8 cellular contexts compared by ENCODE assay signal in the genomic region with DNA sequence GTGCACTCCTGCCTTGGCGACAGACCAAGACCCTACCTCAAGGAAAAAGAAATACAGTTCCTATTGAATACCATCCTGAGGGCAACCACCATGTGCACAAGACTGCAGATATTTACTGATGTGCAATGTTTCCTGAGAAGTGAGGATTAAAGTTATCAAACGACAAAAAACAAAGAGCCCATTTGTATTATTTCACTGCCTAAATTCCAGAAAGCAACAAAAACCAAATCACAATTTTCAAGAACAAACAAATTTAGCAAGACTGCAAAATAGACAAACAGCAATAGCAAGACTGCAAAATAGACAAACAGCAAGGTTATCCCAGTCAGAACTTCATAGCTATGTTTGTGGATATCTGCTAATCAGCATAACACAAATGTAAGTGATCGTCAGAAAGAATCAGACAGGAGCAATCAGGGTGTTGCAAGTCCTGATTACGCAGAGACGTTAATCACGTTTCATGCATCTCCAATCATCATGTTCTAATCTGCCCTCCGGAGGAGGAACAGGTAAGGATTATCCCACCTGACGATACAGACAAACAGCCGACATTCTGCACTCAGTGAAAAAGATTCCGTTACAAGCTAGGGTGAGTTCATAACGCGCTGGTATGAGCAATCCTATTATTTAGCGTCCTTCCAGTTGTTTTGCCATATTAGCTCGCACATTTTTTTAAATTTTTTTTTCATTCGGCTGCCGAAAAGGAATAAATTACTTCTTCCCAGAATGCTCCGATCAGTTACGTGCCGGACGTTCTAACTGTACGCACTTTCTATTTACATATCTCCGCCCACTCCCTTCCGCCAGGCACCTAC. TPM values are rescaled to one million over a fixed set of nuclear protein-coding genes. Genes with fewer than 3 reads are reported as not detected.
DNase-seq lines count a peak whose midpoint lies in the region; ATAC-seq and TF ChIP-seq lines count a peak whose summit lies in the region.

No MANE protein-coding gene starts in this region.

- TF ChIP-seq CTCF in lower lobe of right lung (IDR thresholded peaks at IDR 0.05): no peak

- intact Hi-C loops in lower lobe of right lung (cut with DNase I): no loop called here

- peak overlapping the region; percentile 95 for H3K4me3 Mint-ChIP-seq in activated CD4-positive, alpha-beta T cell treated with anti-CD3 and anti-CD28 coated beads, Interleukin-2, amount 10 ng/mL, durations not matched to agents 7 days and 5 days

- WGBS in ectodermal cell, 2 experiments: 1 to 2% methylated on average over 23 of the region's 23 CpGs

- H3K4me3 ChIP-seq in ectodermal cell (ENCODE audit: insufficient read depth, low read depth, low read length): peak overlapping the region; percentile 56
- peak overlapping the region; percentile 47 for H3K4me3 ChIP-seq in lower lobe of right lung

- H3K27ac ChIP-seq in ectodermal cell (ENCODE audit: insufficient read depth, low read depth, low read length, poor library complexity, severe bottlenecking): peak overlapping the region; percentile 95
- peak overlapping the region; percentile 96 for H3K27ac ChIP-seq in lower lobe of right lung

- peak; percentile 67 for ATAC-seq in GM19455 (IDR thresholded peaks at IDR 0.05; ENCODE audit: unreplicated experiment)
- peak; percentile 69 for ATAC-seq in HG03565 (IDR thresholded peaks at IDR 0.05; ENCODE audit: unreplicated experiment)
- peak; percentile 90 to 92 for ATAC-seq in lower lobe of right lung

- peak; percentile 94 for DNase-seq in COLO829 (ENCODE audit: low spot score)
- peak; percentile 91 for DNase-seq in NCI-H69 (lab: John Stamatoyannopoulos, UW)
- peak; percentile 88 for DNase-seq in activated CD4-positive, alpha-beta T cell treated with anti-CD3 and anti-CD28 coated beads, Interleukin-2, amount 10 ng/mL, durations not matched to agents 7 days and 5 days
- peak; percentile 82 for DNase-seq in lower lobe of right lung
- peak; percentile 61 to 66 for DNase-seq in stimulated activated CD8-positive, alpha-beta memory T cell treated with anti-CD3 and anti-CD28 coated beads, Interleukin-15, amount 100 ng/mL, for 48 hours (ENCODE audit: low read depth in 2 of 2)

- no peaks in the 10 kb centered on the region for H3K27me3 Mint-ChIP-seq in activated CD4-positive, alpha-beta T cell treated with anti-CD3 and anti-CD28 coated beads, Interleukin-2, amount 10 ng/mL, durations not matched to agents 7 days and 5 days

- POLR2A ChIA-PET in activated CD4-positive, alpha-beta T cell treated with anti-CD3 and anti-CD28 coated beads, Interleukin-2, amount 10 ng/mL, durations not matched to agents 7 days and 5 days (lab: Charles Lee): interaction anchor here (0.5 to 1.8 kb wide), 21 partner anchors 9 to 938 kb away, joined by 3 to 35 read pairs (median 4); partner anchors contain the start of genes BORCS6, CTC1, SLC25A35 and VAMP2

- peak overlapping the region; percentile 100 for H3K27ac Mint-ChIP-seq in activated CD4-positive, alpha-beta T cell treated with anti-CD3 and anti-CD28 coated beads, Interleukin-2, amount 10 ng/mL, durations not matched to agents 7 days and 5 days

- peaks cover 58% of the 10 kb centered on the region for H3K4me1 Mint-ChIP-seq in activated CD4-positive, alpha-beta T cell treated with anti-CD3 and anti-CD28 coated beads, Interleukin-2, amount 10 ng/mL, durations not matched to agents 7 days and 5 days

- H3K9me3 ChIP-seq in ectodermal cell (ENCODE audit: control insufficient read depth, low read length) (no peaks in the 10 kb centered on the region), lower lobe of right lung (no peaks in the 10 kb centered on the region)

- CTCF ChIA-PET in activated CD4-positive, alpha-beta T cell treated with anti-CD3 and anti-CD28 coated beads, Interleukin-2, amount 10 ng/mL, durations not matched to agents 7 days and 5 days (lab: Charles Lee): interaction anchor here (1.0 to 1.6 kb wide), 10 partner anchors 13 to 204 kb away, joined by 3 to 8 read pairs (median 4); partner anchors contain the start of genes HES7 and KRABD2

- H3K27me3 ChIP-seq in ectodermal cell (ENCODE audit: control insufficient read depth, insufficient read depth, low read length, poor library complexity, severe bottlenecking) (no peaks in the 10 kb centered on the region), lower lobe of right lung (ENCODE audit: low read depth) (no peaks in the 10 kb centered on the region)

- H3K4me1 ChIP-seq in ectodermal cell (ENCODE audit: control insufficient read depth, insufficient read depth, low read length) (peaks cover 23% of the 10 kb centered on the region), lower lobe of right lung (peaks cover 37% of the 10 kb centered on the region)

- peaks cover 3% of the 10 kb centered on the region for H3K36me3 Mint-ChIP-seq in activated CD4-positive, alpha-beta T cell treated with anti-CD3 and anti-CD28 coated beads, Interleukin-2, amount 10 ng/mL, durations not matched to agents 7 days and 5 days (ENCODE audit: low read depth)

- H3K9me3 Mint-ChIP-seq in activated CD4-positive, alpha-beta T cell treated with anti-CD3 and anti-CD28 coated beads, Interleukin-2, amount 10 ng/mL, durations not matched to agents 7 days and 5 days: no peaks in the 10 kb centered on the region

- no peaks in the 10 kb centered on the region for H3K36me3 ChIP-seq in ectodermal cell (ENCODE audit: control insufficient read depth, insufficient read depth, low read length)
- no peaks in the 10 kb centered on the region for H3K36me3 ChIP-seq in lower lobe of right lung

RNA-seq across cellular contexts. Expression of gene TMEM107, which starts 2.9 kb away (rescaled TPM):
- 10 to 100 TPM; 34.8 to 37.2 TPM for total RNA-seq in activated CD4-positive, alpha-beta T cell treated with anti-CD3 and anti-CD28 coated beads, Interleukin-2, amount 10 ng/mL, durations not matched to agents 7 days and 5 days
- 18.8 TPM for polyA plus RNA-seq in ectodermal cell (2013, experiment 1 of 4)
- 18.2 TPM for polyA plus RNA-seq in ectodermal cell (2013, experiment 2 of 4)
- polyA plus RNA-seq in ectodermal cell (2013, experiment 3 of 4): 31.3 TPM
- 28.9 TPM for polyA plus RNA-seq in ectodermal cell (2013, experiment 4 of 4)
- total RNA-seq in lower lobe of right lung: 12.9 TPM

RNA-seq across cellular contexts. Expression of gene VAMP2, which starts 10.5 kb away (rescaled TPM):
- 10 to 100 TPM; 71.1 to 79.1 TPM for total RNA-seq in activated CD4-positive, alpha-beta T cell treated with anti-CD3 and anti-CD28 coated beads, Interleukin-2, amount 10 ng/mL, durations not matched to agents 7 days and 5 days
- polyA plus RNA-seq in ectodermal cell (2013, experiment 1 of 4): 50.3 TPM
- 44.8 TPM for polyA plus RNA-seq in ectodermal cell (2013, experiment 2 of 4)
- polyA plus RNA-seq in ectodermal cell (2013, experiment 3 of 4): 38.2 TPM
- polyA plus RNA-seq in ectodermal cell (2013, experiment 4 of 4): 47.1 TPM
- 77.0 TPM for total RNA-seq in lower lobe of right lung

RNA-seq across cellular contexts. Expression of gene BORCS6, which starts 16.7 kb away (rescaled TPM):
- total RNA-seq in activated CD4-positive, alpha-beta T cell treated with anti-CD3 and anti-CD28 coated beads, Interleukin-2, amount 10 ng/mL, durations not matched to agents 7 days and 5 days: 10 to 100 TPM; 12.2 to 12.9 TPM
- 3.2 TPM for polyA plus RNA-seq in ectodermal cell (2013, experiment 1 of 4)
- polyA plus RNA-seq in ectodermal cell (2013, experiment 2 of 4): 3.4 TPM
- 2.9 TPM for polyA plus RNA-seq in ectodermal cell (2013, experiment 3 of 4)
- 3.1 TPM for polyA plus RNA-seq in ectodermal cell (2013, experiment 4 of 4)
- total RNA-seq in lower lobe of right lung: 7.7 TPM

RNA-seq across cellular contexts. Expression of gene PER1, which starts 21.1 kb away (rescaled TPM):
- total RNA-seq in activated CD4-positive, alpha-beta T cell treated with anti-CD3 and anti-CD28 coated beads, Interleukin-2, amount 10 ng/mL, durations not matched to agents 7 days and 5 days: 10 to 100 TPM; 26.9 to 28.7 TPM
- 20.6 TPM for polyA plus RNA-seq in ectodermal cell (2013, experiment 1 of 4)
- polyA plus RNA-seq in ectodermal cell (2013, experiment 2 of 4): 22.6 TPM
- 20.0 TPM for polyA plus RNA-seq in ectodermal cell (2013, experiment 3 of 4)
- 21.2 TPM for polyA plus RNA-seq in ectodermal cell (2013, experiment 4 of 4)
- 252 TPM for total RNA-seq in lower lobe of right lung

RNA-seq across cellular contexts. Expression of gene AURKB, which starts 37.1 kb away (rescaled TPM):
- 100 to 1,000 TPM; 188 to 224 TPM for total RNA-seq in activated CD4-positive, alpha-beta T cell treated with anti-CD3 and anti-CD28 coated beads, Interleukin-2, amount 10 ng/mL, durations not matched to agents 7 days and 5 days
- 130 TPM for polyA plus RNA-seq in ectodermal cell (2013, experiment 1 of 4)
- polyA plus RNA-seq in ectodermal cell (2013, experiment 2 of 4): 101 TPM
- polyA plus RNA-seq in ectodermal cell (2013, experiment 3 of 4): 122 TPM
- polyA plus RNA-seq in ectodermal cell (2013, experiment 4 of 4): 129 TPM
- total RNA-seq in lower lobe of right lung: 2.2 TPM

Comparison
In these comparisons a context has a peak if more than half of its experiments do, and no peak if none do; other contexts are left out.
1. Peak in every context shown above with its lines: DNase-seq, ATAC-seq, H3K4me3 ChIP-seq and H3K27ac ChIP-seq.